ENCODE assay signal across 13 cellular contexts in the genomic region with DNA sequence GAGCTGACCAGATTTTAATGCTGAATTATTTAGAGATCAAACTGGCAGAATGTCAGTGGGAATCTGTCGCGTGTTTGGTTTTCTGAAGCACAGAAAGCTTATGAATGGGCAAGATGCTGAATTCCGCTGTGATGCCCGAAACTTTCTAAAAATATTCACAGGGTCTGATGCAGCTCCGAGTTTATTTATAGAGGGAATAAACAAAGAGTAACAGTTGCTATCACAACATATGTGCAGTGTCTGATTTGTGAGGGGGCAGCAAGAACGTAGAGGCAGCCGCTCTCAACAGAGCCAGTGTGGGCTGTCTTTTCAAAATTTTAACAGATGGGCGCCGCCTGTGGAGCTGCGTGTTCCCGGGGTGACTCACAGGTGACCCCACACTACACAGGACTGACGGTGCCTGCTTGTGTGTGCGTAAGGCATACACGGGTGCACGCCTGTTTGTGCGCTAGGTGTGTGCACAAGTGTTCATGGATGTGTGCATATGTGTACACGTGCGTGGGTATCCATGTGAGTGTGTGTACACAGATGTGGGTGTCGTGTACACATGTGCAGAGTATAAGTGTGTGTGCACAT.
DNase-seq lines count a peak whose midpoint lies in the region; ATAC-seq and TF ChIP-seq lines count a peak whose summit lies in the region.
"Had no signal": no experiment of that assay in that cellular context is flagged by ENCODE, and none has a peak within 500 bp of the region (broad histone marks: within the 10 kb centered on the region; RNA-seq: fewer than 3 reads in every experiment).

No MANE protein-coding gene starts in this region.

- TF ChIP-seq CTCF in neural progenitor cell (IDR thresholded peaks at IDR 0.05) (no peak), HFFc6 (IDR thresholded peaks at IDR 0.05) (no peak)

- ATAC-seq in GM21528 (IDR thresholded peaks at IDR 0.05; ENCODE audit: low FRiP score, unreplicated experiment) = no peak
- ATAC-seq: CD8-positive, alpha-beta T cell; K562 had no signal

- no peak overlapping the region for H3K9ac ChIP-seq in neural progenitor cell

- peaks cover 4% of the 10 kb centered on the region for H3K36me3 Mint-ChIP-seq in neural progenitor cell
- H3K36me3 Mint-ChIP-seq in HFFc6 (ENCODE audit: low read depth) = peaks cover 21% of the 10 kb centered on the region
- H3K36me3 Mint-ChIP-seq: CD8-positive, alpha-beta T cell had no signal

- peaks cover 31% of the 10 kb centered on the region for H3K4me1 ChIP-seq in neural progenitor cell

- no peaks in the 10 kb centered on the region for H3K79me2 ChIP-seq in neural progenitor cell (ENCODE audit: low read depth)

- H3K4me1 Mint-ChIP-seq in neural progenitor cell = peaks cover 61% of the 10 kb centered on the region
- H3K4me1 Mint-ChIP-seq in HFFc6 (ENCODE audit: low read depth) = no peaks in the 10 kb centered on the region

- no peak overlapping the region for H3K4me3 ChIP-seq in neural progenitor cell
- H3K4me3 ChIP-seq: GM23338, K562 had no signal

- no peak overlapping the region for H3K27ac ChIP-seq in neural progenitor cell

- peak; percentile 53 for DNase-seq in Ammon's horn (ENCODE audit: low spot score)
- DNase-seq in NCI-H128 (lab: John Stamatoyannopoulos, UW; ENCODE audit: unreplicated experiment) = peak; percentile 52
- DNase-seq in foreskin melanocyte = peak; percentile 82
- no peak for DNase-seq in neural progenitor cell (ENCODE audit: low spot score)
- no peak for DNase-seq in HFFc6
- no peak for DNase-seq in NOMO-1 (lab: John Stamatoyannopoulos, UW; ENCODE audit: unreplicated experiment in 2 of 2)
- DNase-seq: CD8-positive, alpha-beta T cell; NCI-H146; NCI-H2081 treated with DMSO at 0.1 percent for 48 hours; NCI-H82 had no signal

- H3K9me3 Mint-ChIP-seq in neural progenitor cell (peaks cover 12% of the 10 kb centered on the region), HFFc6 (peaks cover 77% of the 10 kb centered on the region)

- no peaks in the 10 kb centered on the region for H3K9me3 ChIP-seq in neural progenitor cell (ENCODE audit: low read depth)

- H3K36me3 ChIP-seq in neural progenitor cell = no peaks in the 10 kb centered on the region

- H3K27me3 ChIP-seq in neural progenitor cell = no peaks in the 10 kb centered on the region

- H3K27me3 Mint-ChIP-seq in neural progenitor cell (ENCODE audit: insufficient read depth, low read depth) (peaks cover 28% of the 10 kb centered on the region), HFFc6 (ENCODE audit: insufficient read depth) (no peaks in the 10 kb centered on the region; the same call in 1 of the 2 replicates)

- H4K20me1 ChIP-seq in neural progenitor cell (ENCODE audit: low read depth) = no peaks in the 10 kb centered on the region

- H3K4me2 ChIP-seq in neural progenitor cell = peak overlapping the region; percentile 33

- H3K4me3 Mint-ChIP-seq in neural progenitor cell (peak overlapping the region; percentile 74), HFFc6 (no peak overlapping the region)
- H3K4me3 Mint-ChIP-seq: CD8-positive, alpha-beta T cell; GM23338 had no signal

- peaks cover 23% of the 10 kb centered on the region for H3F3A ChIP-seq in neural progenitor cell (ENCODE audit: low read depth)

- H2AFZ ChIP-seq in neural progenitor cell (replicated peaks) = no peak overlapping the region

- H3K27ac Mint-ChIP-seq in neural progenitor cell (peak overlapping the region; percentile 82), HFFc6 (no peak overlapping the region)
- H3K27ac Mint-ChIP-seq: CD8-positive, alpha-beta T cell; GM23338 had no signal

Comparison
In these comparisons a context has a peak if more than half of its experiments do, and no peak if none do; other contexts are left out.
1. DNase-seq: peak in Ammon's horn (single experiment), NCI-H128 (single experiment) and foreskin melanocyte (single experiment); none in neural progenitor cell (single experiment), HFFc6 (single experiment) and NOMO-1 (0 of 2).